In the genomic region with DNA sequence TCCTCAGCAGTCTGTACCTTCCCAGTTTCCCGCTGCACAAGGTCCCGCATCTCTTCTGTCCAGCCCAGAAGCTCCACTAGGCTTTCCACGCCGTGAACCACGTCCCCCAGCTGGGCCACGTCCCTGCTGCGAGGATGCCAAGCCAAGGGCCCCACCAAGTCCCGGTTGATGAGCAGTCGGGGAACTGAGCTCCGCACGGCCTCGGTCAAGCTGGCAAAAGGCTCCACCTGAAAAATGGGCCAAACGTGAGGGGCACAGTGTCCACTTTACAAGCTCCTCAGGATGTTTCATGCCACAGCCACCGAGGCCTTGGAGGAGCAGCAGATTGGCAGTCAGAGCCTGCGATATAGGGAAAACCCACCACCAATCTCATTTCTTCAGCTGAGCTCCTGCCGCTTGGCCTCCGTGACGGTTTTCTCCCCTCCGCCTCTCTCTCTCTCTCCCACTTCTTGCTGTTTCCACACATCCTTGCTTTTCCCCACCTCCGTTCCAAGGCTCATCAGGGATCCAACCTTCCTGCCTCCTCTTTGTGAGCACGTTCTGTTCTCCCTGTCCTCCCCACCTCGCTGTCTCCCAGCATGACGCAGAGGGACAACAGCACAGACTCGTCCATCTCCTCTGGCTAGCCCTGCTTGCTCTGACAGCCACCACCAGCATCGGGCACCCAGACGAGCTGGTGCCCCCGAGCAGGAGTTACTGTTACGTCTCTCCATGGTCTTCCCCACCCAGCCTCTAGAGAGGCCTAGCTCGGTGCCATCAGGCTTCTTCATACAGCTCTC, we compare ENCODE assay signal across 1 cellular context.
TF ChIP-seq lines count a peak whose summit lies in the region.

No MANE protein-coding gene starts in this region.

TF ChIP-seq in K562, 482 proteins besides CTCF, POLR2A, EP300 and RAD21:
- no peak for TF ChIP-seq HNRNPLL (IDR thresholded peaks at IDR 0.05; ENCODE audit: low read depth, low read length, poor library complexity, severe bottlenecking)
- TF ChIP-seq STAG1 (CRISPR knock-in tag; IDR thresholded peaks at IDR 0.05; ENCODE audit: borderline replicate concordance) = no peak
- no peak for TF ChIP-seq KLF1 (tag; IDR thresholded peaks at IDR 0.05)
- 0 out of 2 replicates have a peak, but pooled peaks have one; percentile 30 for TF ChIP-seq POLR2G (IDR thresholded peaks at IDR 0.05; ENCODE audit: low read depth, low read length)
